ENCODE assay signal across 8 cellular contexts in the genomic region with DNA sequence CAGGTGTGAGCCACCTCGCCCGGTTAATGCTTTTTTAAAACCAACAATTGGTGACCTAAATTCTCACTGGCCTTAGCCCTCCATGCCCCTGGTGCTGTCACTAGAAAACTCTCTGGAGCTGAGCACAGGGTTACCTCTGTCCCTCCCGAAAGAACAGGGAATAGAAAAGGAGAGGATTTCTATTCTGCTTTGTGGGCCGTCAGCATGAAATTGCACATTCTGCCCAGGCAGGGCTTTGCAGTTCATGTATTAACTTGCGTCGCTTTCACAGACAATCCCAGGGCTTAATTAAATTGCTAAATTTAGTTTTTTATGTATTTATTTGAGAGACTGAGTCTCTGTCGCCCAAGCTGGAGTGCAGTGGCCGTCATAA. TPM values are rescaled to one million over a fixed set of nuclear protein-coding genes. Genes with fewer than 3 reads are reported as not detected.
DNase-seq lines count a peak whose midpoint lies in the region; ATAC-seq and TF ChIP-seq lines count a peak whose summit lies in the region.

No MANE protein-coding gene starts in this region.

- peaks cover under 1% of the 10 kb centered on the region for H3K9me3 Mint-ChIP-seq in endothelial cell (ENCODE audit: unreplicated experiment)

- no peak overlapping the region for H3K27ac Mint-ChIP-seq in endothelial cell (ENCODE audit: unreplicated experiment)

- ATAC-seq in GM21423 (IDR thresholded peaks at IDR 0.05; ENCODE audit: unreplicated experiment) (peak; percentile 8), HG03565 (IDR thresholded peaks at IDR 0.05; ENCODE audit: unreplicated experiment) (no peak), HG03025 (IDR thresholded peaks at IDR 0.05; ENCODE audit: low FRiP score, unreplicated experiment) (no peak)

- peaks cover 60% of the 10 kb centered on the region for H3K36me3 ChIP-seq in OCI-LY3 (replicated peaks; ENCODE audit: low read depth, low read length)
- peaks cover 34% of the 10 kb centered on the region for H3K36me3 ChIP-seq in neuron (ENCODE audit: insufficient read depth, low read length)

- H3K4me1 ChIP-seq in OCI-LY3 (ENCODE audit: low read length) (peaks cover 7% of the 10 kb centered on the region), neuron (ENCODE audit: insufficient read depth, low read length) (peaks cover 7% of the 10 kb centered on the region)

- no peaks in the 10 kb centered on the region for H3K27me3 ChIP-seq in OCI-LY3 (ENCODE audit: low read depth, low read length)
- H3K27me3 ChIP-seq in neuron (ENCODE audit: insufficient read depth, low read length) = no peaks in the 10 kb centered on the region

- H3K9me3 ChIP-seq in OCI-LY3 (ENCODE audit: insufficient read depth, low read length) (peaks cover 16% of the 10 kb centered on the region; the same call in 1 of the 2 replicates), neuron (ENCODE audit: low read length) (peaks cover 19% of the 10 kb centered on the region)

- H2AFZ ChIP-seq in OCI-LY3 (ENCODE audit: low read depth, low read length) = peak overlapping the region; percentile 72; the same call in 1 of the 2 replicates
- H2AFZ ChIP-seq in neuron (ENCODE audit: low read depth, low read length) = peak overlapping the region; percentile 70

- peak overlapping the region; percentile 73 for H3K4me2 ChIP-seq in OCI-LY3 (ENCODE audit: low read length)

- TF ChIP-seq CTCF in OCI-LY3 (IDR thresholded peaks at IDR 0.05; ENCODE audit: low read depth, low read length) = no peak
- TF ChIP-seq CTCF in endothelial cell (IDR thresholded peaks at IDR 0.05; ENCODE audit: unreplicated experiment) = no peak

- peaks cover 11% of the 10 kb centered on the region for H3K27me3 Mint-ChIP-seq in endothelial cell (ENCODE audit: unreplicated experiment)

- peaks cover 52% of the 10 kb centered on the region for H3K36me3 Mint-ChIP-seq in endothelial cell (ENCODE audit: low read depth, unreplicated experiment)

- H3K4me3 ChIP-seq in OCI-LY3 (ENCODE audit: low read length) = peak overlapping the region; percentile 83
- peak overlapping the region; percentile 97 for H3K4me3 ChIP-seq in neuron (ENCODE audit: low read length)

- peak overlapping the region; percentile 85 for H3K4me3 Mint-ChIP-seq in endothelial cell (ENCODE audit: unreplicated experiment)

- peak overlapping the region; percentile 44 for H3K9ac ChIP-seq in OCI-LY3 (ENCODE audit: low read length)

- peaks cover 11% of the 10 kb centered on the region for H3K4me1 Mint-ChIP-seq in endothelial cell (ENCODE audit: unreplicated experiment)

- no peak overlapping the region for H3K27ac ChIP-seq in OCI-LY3 (ENCODE audit: low read length)

- DNase-seq in endothelial cell (ENCODE audit: low spot score) (peak; percentile 3), NK-92 (lab: John Stamatoyannopoulos, UW; ENCODE audit: unreplicated experiment) (no peak), OCI-M2 (lab: John Stamatoyannopoulos, UW; ENCODE audit: unreplicated experiment) (no peak)

- H3K79me2 ChIP-seq in OCI-LY3 (ENCODE audit: low read length) = peaks cover 23% of the 10 kb centered on the region

- no peaks in the 10 kb centered on the region for H4K20me1 ChIP-seq in OCI-LY3 (ENCODE audit: insufficient read depth, low read length)

RNA-seq across cellular contexts. Expression of a gene that starts 0.6 kb away (rescaled TPM):
- 18.1 TPM for total RNA-seq in endothelial cell (ENCODE audit: unreplicated experiment)

RNA-seq across cellular contexts. Expression of a gene that starts 27.0 kb away (rescaled TPM):
- 16.4 TPM for total RNA-seq in endothelial cell (ENCODE audit: unreplicated experiment)

RNA-seq across cellular contexts. Expression of a gene that starts 39.7 kb away (rescaled TPM):
- total RNA-seq in endothelial cell (ENCODE audit: unreplicated experiment) = 7.5 TPM
